In the genomic region with DNA sequence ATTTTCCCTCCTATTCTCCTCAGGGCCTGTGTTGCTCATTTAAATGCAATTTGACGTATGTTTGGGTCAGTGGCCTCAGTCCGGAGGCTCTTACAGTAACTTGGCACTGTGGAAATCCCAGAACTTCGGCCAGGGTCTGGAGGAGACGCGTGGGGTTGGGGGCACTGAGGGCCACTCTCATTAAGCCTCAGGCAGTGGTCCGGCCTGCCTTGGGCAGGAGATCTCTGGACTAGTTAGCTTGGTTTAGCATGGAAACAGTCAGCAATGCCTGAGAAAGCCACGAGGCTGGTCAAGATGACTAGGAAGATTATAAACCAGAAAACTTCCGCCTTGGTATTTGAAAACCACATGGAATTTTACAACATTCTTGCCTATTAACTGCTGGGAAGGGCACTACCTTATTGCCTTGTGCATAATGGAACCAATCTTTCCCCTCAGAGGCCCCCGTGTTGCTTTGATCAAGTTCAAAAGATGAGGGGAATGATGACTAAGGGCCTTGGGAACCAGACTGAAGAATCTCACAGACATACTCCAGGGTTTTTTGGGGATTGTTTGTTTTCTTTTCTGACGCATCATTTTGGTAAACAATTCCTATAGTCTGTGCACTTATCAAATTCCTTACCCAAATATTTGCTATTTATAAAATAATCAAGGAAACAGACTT, we compare ENCODE assay signal across 12 cellular contexts.
DNase-seq lines count a peak whose midpoint lies in the region; ATAC-seq and TF ChIP-seq lines count a peak whose summit lies in the region.
"Had no signal": no experiment of that assay in that cellular context is flagged by ENCODE, and none has a peak within 500 bp of the region (broad histone marks: within the 10 kb centered on the region; RNA-seq: fewer than 3 reads in every experiment).

No MANE protein-coding gene starts in this region.

- intact Hi-C loops in activated naive CD4-positive, alpha-beta T cell treated with anti-CD3 and anti-CD28 coated beads for 36 hours (cut with micrococcal nuclease): no loop called here

- H3K27me3 Mint-ChIP-seq in activated naive CD4-positive, alpha-beta T cell treated with anti-CD3 and anti-CD28 coated beads for 36 hours (ENCODE audit: low read depth): peaks cover 17% of the 10 kb centered on the region

- whole genome bisulfite sequencing in SK-N-SH (ENCODE audit: low lambda C conversion rate): 17% methylated on average over 9 of the region's 10 CpGs

- no peak overlapping the region for H3K4me3 ChIP-seq in SK-N-SH (ENCODE audit: low read depth in 2 of 2, low read length in 1 of 2)
- H3K4me3 ChIP-seq: pancreas had no signal

- no peaks in the 10 kb centered on the region for H3K4me1 Mint-ChIP-seq in activated naive CD4-positive, alpha-beta T cell treated with anti-CD3 and anti-CD28 coated beads for 36 hours (ENCODE audit: low read depth)

- no peaks in the 10 kb centered on the region for H3K9me2 ChIP-seq in SK-N-SH

- H3K27ac Mint-ChIP-seq in activated naive CD4-positive, alpha-beta T cell treated with anti-CD3 and anti-CD28 coated beads for 36 hours: no peak overlapping the region

- H3K79me2 ChIP-seq in SK-N-SH (ENCODE audit: insufficient read depth): no peaks in the 10 kb centered on the region

- no peaks in the 10 kb centered on the region for H3K36me3 Mint-ChIP-seq in activated naive CD4-positive, alpha-beta T cell treated with anti-CD3 and anti-CD28 coated beads for 36 hours (ENCODE audit: low read depth)

- peaks cover 4 to 16% of the 10 kb centered on the region in 2 experiments; a peak in 3 of 4 replicates for H3K4me1 ChIP-seq in SK-N-SH (ENCODE audit: control insufficient read depth in 1 of 2, insufficient read depth in 2 of 2, low read depth in 1 of 2, low read length in 1 of 2)
- H3K4me1 ChIP-seq: pancreas had no signal

- peak overlapping the region; percentile 76 to 99 for H3K27ac ChIP-seq in SK-N-SH (ENCODE audit: low read depth in 2 of 2, low read length in 1 of 2)

- no peaks in the 10 kb centered on the region for H3K9me3 Mint-ChIP-seq in activated naive CD4-positive, alpha-beta T cell treated with anti-CD3 and anti-CD28 coated beads for 36 hours

- no peaks in the 10 kb centered on the region for H3K36me3 ChIP-seq in SK-N-SH (replicated peaks in 1 of 2; ENCODE audit: control insufficient read depth in 1 of 2, insufficient read depth in 2 of 2, low read length in 1 of 2)
- H3K36me3 ChIP-seq: pancreas had no signal

- no peaks in the 10 kb centered on the region for H4K20me1 ChIP-seq in SK-N-SH (ENCODE audit: insufficient read depth)

- POLR2A ChIA-PET in SK-N-SH (lab: Yijun Ruan, JAX): no interaction called here

- H2AFZ ChIP-seq in SK-N-SH (ENCODE audit: low read depth): peak overlapping the region; percentile 87; the same call in 1 of the 2 replicates

- peak in 1 of 2 experiments; percentile 77; a peak in 2 of 4 replicates for TF ChIP-seq EP300 in SK-N-SH (IDR thresholded peaks at IDR 0.05; ENCODE audit: borderline replicate concordance in 1 of 2, low read depth in 1 of 2, low read length in 1 of 2)

- TF ChIP-seq RAD21 in SK-N-SH (IDR thresholded peaks at IDR 0.05; ENCODE audit: low read length): no peak

- peak overlapping the region; percentile 62; the same call in 1 of the 2 replicates for H3K9ac ChIP-seq in SK-N-SH

- no peak overlapping the region for H3K4me3 Mint-ChIP-seq in activated naive CD4-positive, alpha-beta T cell treated with anti-CD3 and anti-CD28 coated beads for 36 hours

- no peaks in the 10 kb centered on the region for H3K9me3 ChIP-seq in SK-N-SH
- H3K9me3 ChIP-seq: pancreas had no signal

- no peaks in the 10 kb centered on the region for H3K27me3 ChIP-seq in SK-N-SH (ENCODE audit: insufficient read depth)
- H3K27me3 ChIP-seq: pancreas had no signal

- no peak for TF ChIP-seq CTCF in SK-N-SH (IDR thresholded peaks at IDR 0.05)

- peaks cover 19% of the 10 kb centered on the region for H3F3A ChIP-seq in SK-N-SH (replicated peaks; ENCODE audit: insufficient read depth)

- CTCF ChIA-PET in SK-N-SH (lab: Yijun Ruan, JAX): no interaction called here
- CTCF ChIA-PET in activated naive CD4-positive, alpha-beta T cell treated with anti-CD3 and anti-CD28 coated beads for 36 hours (lab: Charles Lee): interaction anchor here (0.8 kb wide), 1 partner anchor 122 kb away, joined by 3 read pairs; no protein-coding TSS in a partner anchor

- no peak for ATAC-seq in HG03280 (IDR thresholded peaks at IDR 0.05; ENCODE audit: unreplicated experiment)
- ATAC-seq in HG02642 (IDR thresholded peaks at IDR 0.05; ENCODE audit: poor library complexity, unreplicated experiment): no peak
- ATAC-seq: pancreas had no signal

- H3K4me2 ChIP-seq in SK-N-SH: peak overlapping the region; percentile 36

- DNase-seq in EH (ENCODE audit: low read depth): peak; percentile 100
- no peak for DNase-seq in SK-N-SH
- DNase-seq in fibroblast of gingiva (ENCODE audit: low read depth): peak; percentile 94
- DNase-seq in renal cortical epithelial cell (ENCODE audit: low read depth): peak; percentile 98
- no peak for DNase-seq in NCI-H2196 treated with DMSO at 0.1 percent for 48 hours (lab: John Stamatoyannopoulos, UW; ENCODE audit: unreplicated experiment)
- DNase-seq in activated naive CD4-positive, alpha-beta T cell treated with anti-CD3 and anti-CD28 coated beads for 36 hours: no peak
- DNase-seq: activated CD4-positive, alpha-beta T cell treated with anti-CD3 and anti-CD28 coated beads, Interleukin-2, amount 50 U/mL, for 4 hours; DND-41; Kasumi-1; pancreas had no signal

TF ChIP-seq in SK-N-SH, 30 proteins besides CTCF, POLR2A, EP300 and RAD21 (continues in another document):
- TF ChIP-seq MEF2A (IDR thresholded peaks at IDR 0.05; ENCODE audit: borderline replicate concordance, low read depth): 0 out of 2 replicates have a peak, but pooled peaks have one; percentile 30
- no peak for TF ChIP-seq FOXJ3 (CRISPR knock-in tag; IDR thresholded peaks at IDR 0.05)
- TF ChIP-seq, protein P1, sequence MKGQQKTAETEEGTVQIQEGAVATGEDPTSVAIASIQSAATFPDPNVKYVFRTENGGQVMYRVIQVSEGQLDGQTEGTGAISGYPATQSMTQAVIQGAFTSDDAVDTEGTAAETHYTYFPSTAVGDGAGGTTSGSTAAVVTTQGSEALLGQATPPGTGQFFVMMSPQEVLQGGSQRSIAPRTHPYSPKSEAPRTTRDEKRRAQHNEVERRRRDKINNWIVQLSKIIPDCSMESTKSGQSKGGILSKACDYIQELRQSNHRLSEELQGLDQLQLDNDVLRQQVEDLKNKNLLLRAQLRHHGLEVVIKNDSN (IDR thresholded peaks at IDR 0.05; ENCODE audit: borderline replicate concordance, low read depth): 0 out of 2 replicates have a peak, but pooled peaks have one; percentile 5
- TF ChIP-seq YY1 (IDR thresholded peaks at IDR 0.05; ENCODE audit: low read depth): 0 out of 2 replicates have a peak, but pooled peaks have one; percentile 1
- TF ChIP-seq, protein P2, sequence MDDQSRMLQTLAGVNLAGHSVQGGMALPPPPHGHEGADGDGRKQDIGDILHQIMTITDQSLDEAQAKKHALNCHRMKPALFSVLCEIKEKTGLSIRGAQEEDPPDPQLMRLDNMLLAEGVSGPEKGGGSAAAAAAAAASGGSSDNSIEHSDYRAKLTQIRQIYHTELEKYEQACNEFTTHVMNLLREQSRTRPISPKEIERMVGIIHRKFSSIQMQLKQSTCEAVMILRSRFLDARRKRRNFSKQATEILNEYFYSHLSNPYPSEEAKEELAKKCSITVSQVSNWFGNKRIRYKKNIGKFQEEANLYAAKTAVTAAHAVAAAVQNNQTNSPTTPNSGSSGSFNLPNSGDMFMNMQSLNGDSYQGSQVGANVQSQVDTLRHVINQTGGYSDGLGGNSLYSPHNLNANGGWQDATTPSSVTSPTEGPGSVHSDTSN (IDR thresholded peaks at IDR 0.05): peak; percentile 66; the same call in 1 of the 2 replicates
- TF ChIP-seq ELF1 (IDR thresholded peaks at IDR 0.05): peak; percentile 45
- TF ChIP-seq RXRA (IDR thresholded peaks at IDR 0.05; ENCODE audit: borderline replicate concordance, low read depth): peak; percentile 75; the same call in 1 of the 2 replicates
- no peak for TF ChIP-seq GATA2 (CRISPR knock-in tag; IDR thresholded peaks at IDR 0.05)
- TF ChIP-seq, protein P3, sequence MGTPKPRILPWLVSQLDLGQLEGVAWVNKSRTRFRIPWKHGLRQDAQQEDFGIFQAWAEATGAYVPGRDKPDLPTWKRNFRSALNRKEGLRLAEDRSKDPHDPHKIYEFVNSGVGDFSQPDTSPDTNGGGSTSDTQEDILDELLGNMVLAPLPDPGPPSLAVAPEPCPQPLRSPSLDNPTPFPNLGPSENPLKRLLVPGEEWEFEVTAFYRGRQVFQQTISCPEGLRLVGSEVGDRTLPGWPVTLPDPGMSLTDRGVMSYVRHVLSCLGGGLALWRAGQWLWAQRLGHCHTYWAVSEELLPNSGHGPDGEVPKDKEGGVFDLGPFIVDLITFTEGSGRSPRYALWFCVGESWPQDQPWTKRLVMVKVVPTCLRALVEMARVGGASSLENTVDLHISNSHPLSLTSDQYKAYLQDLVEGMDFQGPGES (IDR thresholded peaks at IDR 0.05; ENCODE audit: low read depth, low read length): no peak
- TF ChIP-seq NRF1 (IDR thresholded peaks at IDR 0.05; ENCODE audit: low read depth, low read length): no peak
- TF ChIP-seq GABPA (IDR thresholded peaks at IDR 0.05; ENCODE audit: low read depth): no peak
- no peak for TF ChIP-seq TAF1 (IDR thresholded peaks at IDR 0.05; ENCODE audit: borderline replicate concordance, low read depth, low read length)
- TF ChIP-seq RFX5 (IDR thresholded peaks at IDR 0.05; ENCODE audit: low read length): no peak
- TF ChIP-seq TCF12 (IDR thresholded peaks at IDR 0.05): peak; percentile 87
- TF ChIP-seq MXI1 (IDR thresholded peaks at IDR 0.05; ENCODE audit: low read depth, low read length): no peak
- peak; percentile 28; the same call in 1 of the 2 replicates for TF ChIP-seq SIN3A (IDR thresholded peaks at IDR 0.05; ENCODE audit: borderline replicate concordance, low read depth, low read length)
- no peak for TF ChIP-seq CHD2 (IDR thresholded peaks at IDR 0.05; ENCODE audit: low read length, partially characterized antibody)
- TF ChIP-seq NFIC (IDR thresholded peaks at IDR 0.05; ENCODE audit: borderline replicate concordance): peak; percentile 66
- TF ChIP-seq, protein P4, sequence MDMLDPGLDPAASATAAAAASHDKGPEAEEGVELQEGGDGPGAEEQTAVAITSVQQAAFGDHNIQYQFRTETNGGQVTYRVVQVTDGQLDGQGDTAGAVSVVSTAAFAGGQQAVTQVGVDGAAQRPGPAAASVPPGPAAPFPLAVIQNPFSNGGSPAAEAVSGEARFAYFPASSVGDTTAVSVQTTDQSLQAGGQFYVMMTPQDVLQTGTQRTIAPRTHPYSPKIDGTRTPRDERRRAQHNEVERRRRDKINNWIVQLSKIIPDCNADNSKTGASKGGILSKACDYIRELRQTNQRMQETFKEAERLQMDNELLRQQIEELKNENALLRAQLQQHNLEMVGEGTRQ (IDR thresholded peaks at IDR 0.05; ENCODE audit: borderline replicate concordance, low read depth, low read length): no peak
- peak; percentile 51; the same call in 1 of the 2 replicates for TF ChIP-seq FOXM1 (IDR thresholded peaks at IDR 0.05; ENCODE audit: low read depth)

Comparison
In these comparisons a context has a peak if more than half of its experiments do, and no peak if none do; other contexts are left out.
1. DNase-seq: peak in EH (single experiment), fibroblast of gingiva (single experiment) and renal cortical epithelial cell (single experiment); none in SK-N-SH (single experiment), NCI-H2196 treated with DMSO at 0.1 percent for 48 hours (single experiment) and activated naive CD4-positive, alpha-beta T cell treated with anti-CD3 and anti-CD28 coated beads for 36 hours (single experiment).